Comparison of ENCODE assay signal across 14 cellular contexts in the genomic region with DNA sequence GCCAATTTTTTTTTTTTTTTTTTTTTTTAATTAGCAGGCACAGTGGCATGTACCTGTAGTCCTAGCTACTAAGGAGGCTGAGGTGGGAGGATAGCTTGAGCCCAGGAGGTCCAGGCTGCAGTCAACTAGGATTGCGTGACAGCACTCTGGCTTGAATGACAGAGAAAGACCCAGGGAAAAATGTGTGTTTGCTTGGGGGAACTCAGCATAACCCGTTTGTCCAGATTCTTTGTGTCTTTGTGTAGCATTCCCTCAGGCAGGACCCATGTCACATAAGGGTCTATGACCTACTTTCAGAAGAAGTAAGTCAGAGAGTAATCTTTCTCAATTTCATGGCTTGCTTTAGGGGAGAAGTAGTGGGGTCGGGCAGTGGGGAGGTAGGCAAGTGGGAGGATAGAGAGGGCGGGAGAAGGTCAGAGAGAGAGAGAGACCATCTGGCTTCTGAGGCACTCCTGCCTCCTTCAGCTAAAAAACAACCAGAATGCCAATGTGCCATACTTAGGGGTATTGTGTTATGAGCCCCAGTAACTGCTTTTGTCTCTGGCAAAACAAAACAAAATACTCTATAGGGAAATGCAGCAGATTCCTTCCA. TPM values are rescaled to one million over a fixed set of nuclear protein-coding genes. Genes with fewer than 3 reads are reported as not detected.
DNase-seq lines count a peak whose midpoint lies in the region; ATAC-seq and TF ChIP-seq lines count a peak whose summit lies in the region.
"Had no signal": no experiment of that assay in that cellular context is flagged by ENCODE, and none has a peak within 500 bp of the region (broad histone marks: within the 10 kb centered on the region; RNA-seq: fewer than 3 reads in every experiment).

No MANE protein-coding gene starts in this region.

- no peak for TF ChIP-seq POLR2A in breast epithelium (IDR thresholded peaks at IDR 0.05)

- H3K4me1 ChIP-seq in breast epithelium (no peaks in the 10 kb centered on the region), right cardiac atrium (ENCODE audit: control insufficient read depth, insufficient read depth, low read length) (no peaks in the 10 kb centered on the region)

- TF ChIP-seq CTCF in AG04450 (IDR thresholded peaks at IDR 0.05; ENCODE audit: low read depth, low read length) (no peak), HL-60 (IDR thresholded peaks at IDR 0.05; ENCODE audit: insufficient read depth, low read length) (no peak), breast epithelium (IDR thresholded peaks at IDR 0.05) (no peak)

- H3K27ac ChIP-seq in AG04450 (ENCODE audit: low read depth, low read length) (peak overlapping the region; percentile 57), HL-60 (replicated peaks) (peak overlapping the region; percentile 53), breast epithelium (peak overlapping the region; percentile 73 to 81), right cardiac atrium (ENCODE audit: low read length) (no peak overlapping the region)

- H3K9me3 ChIP-seq in AG04450 (ENCODE audit: control insufficient read depth, insufficient read depth, low read length) (no peaks in the 10 kb centered on the region), breast epithelium (no peaks in the 10 kb centered on the region), right cardiac atrium (ENCODE audit: control insufficient read depth, low read length) (no peaks in the 10 kb centered on the region)

- no peaks in the 10 kb centered on the region for H3K27me3 ChIP-seq in AG04450 (ENCODE audit: control insufficient read depth, insufficient read depth, low read length)
- H3K27me3 ChIP-seq in HL-60 (ENCODE audit: insufficient read depth, poor library complexity, severe bottlenecking), result no peaks in the 10 kb centered on the region
- H3K27me3 ChIP-seq in breast epithelium, result no peaks in the 10 kb centered on the region
- no peaks in the 10 kb centered on the region for H3K27me3 ChIP-seq in right cardiac atrium (ENCODE audit: control insufficient read depth, insufficient read depth)

- ATAC-seq in GM21717 (IDR thresholded peaks at IDR 0.05; ENCODE audit: unreplicated experiment), result no peak
- ATAC-seq in HG03342 (IDR thresholded peaks at IDR 0.05; ENCODE audit: unreplicated experiment), result no peak
- ATAC-seq in right cardiac atrium, result no peak
- ATAC-seq in GM21619 (IDR thresholded peaks at IDR 0.05; ENCODE audit: unreplicated experiment), result no peak
- ATAC-seq: GM12878 had no signal

- intact Hi-C loops in breast epithelium (cut with DNase I; ENCODE audit: low total_unique reads) (no loop called here), right cardiac atrium (cut with DNase I) (no loop called here)

- 93% methylated on average over 4 of the region's 4 CpGs for WGBS in right cardiac atrium

- DNase-seq in AG04450 (ENCODE audit: low read depth, low spot score) (no peak), HL-60 (ENCODE audit: low read depth in 1 of 2, low spot score in 1 of 2) (no peak), breast epithelium (ENCODE audit: low spot score in 2 of 2) (peak in 1 of 2 donors; percentile 45), left kidney (ENCODE audit: low read depth, low spot score) (peak; percentile 80), right cardiac atrium (no peak)
- DNase-seq: activated CD4-positive, CD25-positive, alpha-beta regulatory T cell; DMS153; NCI-H1694; NK-92 treated with Interleukin-12 subunit alpha and Interleukin-12 subunit beta, amount 100 ng/mL, for 24 hours had no signal

- POLR2A ChIA-PET in AG04450 (lab: Yijun Ruan, JAX), result interaction anchor here (0.5 to 0.6 kb wide), 2 partner anchors 45 to 100 kb away, joined by 4 to 9 read pairs; no protein-coding TSS in a partner anchor

- CTCF ChIA-PET in AG04450 (lab: Charles Lee), result no interaction called here

- H3K4me3 ChIP-seq in AG04450 (ENCODE audit: low read depth, low read length), result no peak overlapping the region
- no peak overlapping the region for H3K4me3 ChIP-seq in HL-60 (replicated peaks; ENCODE audit: insufficient read depth, low read length)
- H3K4me3 ChIP-seq in breast epithelium, result no peak overlapping the region
- no peak overlapping the region for H3K4me3 ChIP-seq in right cardiac atrium (ENCODE audit: low read length)
- H3K4me3 ChIP-seq: GM12878, lung had no signal

- H3K36me3 ChIP-seq in breast epithelium, result no peaks in the 10 kb centered on the region

RNA-seq across cellular contexts. Expression of a gene that starts 11.9 kb away (rescaled TPM):
- polyA plus RNA-seq in AG04450 (2011; rRNA removed) (35.6 and 42.9 TPM in 2 replicates), right cardiac atrium (25.4 TPM)
- 44.6 and 45.0 TPM in 2 replicates for polyA minus RNA-seq in AG04450 (2011; rRNA and poly(A)+ RNA removed)
- total RNA-seq in breast epithelium (100 to 1,000 TPM in 2 of 3 donors, 10 to 100 TPM in 1; 66.7 to 143 (median 118) TPM), right cardiac atrium (10 to 100 TPM; 26.9 to 29.1 (median 28.5) TPM)
